20 cellular contexts compared by ENCODE assay signal in the genomic region with DNA sequence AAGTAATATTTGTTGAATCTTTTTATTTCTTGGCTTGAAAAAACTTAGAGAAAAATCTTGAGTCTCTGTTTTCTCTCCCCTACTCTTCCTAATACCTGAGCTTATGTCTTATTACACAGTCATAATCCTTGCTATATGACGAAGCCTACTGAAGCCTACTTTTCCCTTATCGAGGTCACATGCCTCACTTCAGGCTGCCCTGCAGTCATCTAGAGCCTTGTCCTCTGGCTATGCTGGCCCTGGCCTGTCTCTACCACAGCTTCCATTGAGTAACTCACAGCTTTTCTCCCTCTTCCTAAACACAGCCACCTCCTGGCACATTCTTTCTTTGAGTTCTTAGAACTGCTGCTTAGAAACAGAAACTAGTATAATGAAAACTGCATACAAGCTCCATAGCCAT.
"Had no signal": no experiment of that assay in that cellular context is flagged by ENCODE, and none has a peak within 500 bp of the region (broad histone marks: within the 10 kb centered on the region; RNA-seq: fewer than 3 reads in every experiment).

No MANE protein-coding gene starts in this region.

- H3K4me3 ChIP-seq: esophagus squamous epithelium, heart left ventricle had no signal

- H3K27me3 Mint-ChIP-seq: activated CD4-positive, alpha-beta T cell treated with anti-CD3 and anti-CD28 coated beads, Interleukin-2, amount 10 ng/mL, durations not matched to agents 24 days and 14 days; activated naive CD8-positive, alpha-beta T cell treated with anti-CD3 and anti-CD28 coated beads for 36 hours; central memory CD8-positive, alpha-beta T cell; naive thymus-derived CD8-positive, alpha-beta T cell; type B pancreatic cell had no signal

- H3K4me3 Mint-ChIP-seq: activated CD4-positive, alpha-beta T cell treated with anti-CD3 and anti-CD28 coated beads, Interleukin-2, amount 10 ng/mL, durations not matched to agents 24 days and 14 days; activated naive CD8-positive, alpha-beta T cell treated with anti-CD3 and anti-CD28 coated beads for 36 hours; central memory CD8-positive, alpha-beta T cell; naive thymus-derived CD8-positive, alpha-beta T cell; type B pancreatic cell had no signal

- DNase-seq: activated CD4-positive, alpha-beta T cell treated with anti-CD3 and anti-CD28 coated beads, Interleukin-2, amount 10 ng/mL, durations not matched to agents 24 days and 14 days; activated CD4-positive, CD25-positive, alpha-beta regulatory T cell; activated CD8-positive, alpha-beta memory T cell treated with anti-CD3 and anti-CD28 coated beads for 24 hours; activated naive CD8-positive, alpha-beta T cell treated with anti-CD3 and anti-CD28 coated beads for 36 hours; anterior cingulate cortex; brain microvascular endothelial cell; cortex of kidney; effector CD4-positive, alpha-beta T cell; esophagus squamous epithelium; heart left ventricle; naive thymus-derived CD8-positive, alpha-beta T cell; right cardiac atrium; small intestine; stimulated activated CD4-positive, alpha-beta T cell treated with anti-CD3 and anti-CD28 coated beads, Interleukin-4, amount 100 ng/mL, for 4 hours; stimulated activated CD8-positive, alpha-beta memory T cell treated with anti-CD3 and anti-CD28 coated beads, Interleukin-4, amount 100 ng/mL, for 48 hours; stimulated activated naive CD4-positive, alpha-beta T cell treated with Interleukin-2 at 50 U/mL for 16 hours; T-helper 2 cell had no signal

- H3K27ac Mint-ChIP-seq: activated CD4-positive, alpha-beta T cell treated with anti-CD3 and anti-CD28 coated beads, Interleukin-2, amount 10 ng/mL, durations not matched to agents 24 days and 14 days; activated naive CD8-positive, alpha-beta T cell treated with anti-CD3 and anti-CD28 coated beads for 36 hours; naive thymus-derived CD8-positive, alpha-beta T cell; type B pancreatic cell had no signal

- H3K9me3 Mint-ChIP-seq: activated naive CD8-positive, alpha-beta T cell treated with anti-CD3 and anti-CD28 coated beads for 36 hours had no signal

- H3K4me1 Mint-ChIP-seq: activated CD4-positive, alpha-beta T cell treated with anti-CD3 and anti-CD28 coated beads, Interleukin-2, amount 10 ng/mL, durations not matched to agents 24 days and 14 days; activated naive CD8-positive, alpha-beta T cell treated with anti-CD3 and anti-CD28 coated beads for 36 hours; central memory CD8-positive, alpha-beta T cell; naive thymus-derived CD8-positive, alpha-beta T cell had no signal

- H3K36me3 Mint-ChIP-seq: activated naive CD8-positive, alpha-beta T cell treated with anti-CD3 and anti-CD28 coated beads for 36 hours; naive thymus-derived CD8-positive, alpha-beta T cell; type B pancreatic cell had no signal

- ATAC-seq: heart left ventricle; left lobe of liver; naive thymus-derived CD8-positive, alpha-beta T cell; right cardiac atrium had no signal
